Comparison of ENCODE assay signal across 9 cellular contexts in genomic region chr7:117731455-117731854, GRCh38.
A peak's percentile ranks its signal among the peaks of the same experiment; 100 is the strongest.
DNase-seq lines count a peak whose midpoint lies in the region; ATAC-seq lines count a peak whose summit lies in the region.
"Had no signal": no experiment of that assay in that cellular context is flagged by ENCODE, and none has a peak within 500 bp of the region (broad histone marks: within the 10 kb centered on the region; RNA-seq: fewer than 3 reads in every experiment).

No MANE protein-coding gene starts in this region.

- no peak overlapping the region for H3K27ac Mint-ChIP-seq in stimulated activated effector memory CD8-positive, alpha-beta T cell treated with anti-CD3 and anti-CD28 coated beads, Interleukin-12 subunit alpha, Interleukin-12 subunit beta, amount 100 ng/mL, for 72 hours
- no peak overlapping the region for H3K27ac Mint-ChIP-seq in activated naive CD4-positive, alpha-beta T cell treated with anti-CD3 and anti-CD28 coated beads, Interleukin-2, amount 10 ng/mL, durations not matched to agents 7 days and 5 days

- H3K36me3 Mint-ChIP-seq in stimulated activated effector memory CD8-positive, alpha-beta T cell treated with anti-CD3 and anti-CD28 coated beads, Interleukin-12 subunit alpha, Interleukin-12 subunit beta, amount 100 ng/mL, for 72 hours, result no peaks in the 10 kb centered on the region
- H3K36me3 Mint-ChIP-seq in activated naive CD4-positive, alpha-beta T cell treated with anti-CD3 and anti-CD28 coated beads, Interleukin-2, amount 10 ng/mL, durations not matched to agents 7 days and 5 days, result no peaks in the 10 kb centered on the region

- ATAC-seq in HG02763 (IDR thresholded peaks at IDR 0.05; ENCODE audit: unreplicated experiment), result peak; percentile 88
- peak; percentile 65 for ATAC-seq in stimulated activated effector memory CD8-positive, alpha-beta T cell treated with anti-CD3 and anti-CD28 coated beads, Interleukin-12 subunit alpha, Interleukin-12 subunit beta, amount 100 ng/mL, for 72 hours

- H3K4me1 Mint-ChIP-seq in stimulated activated effector memory CD8-positive, alpha-beta T cell treated with anti-CD3 and anti-CD28 coated beads, Interleukin-12 subunit alpha, Interleukin-12 subunit beta, amount 100 ng/mL, for 72 hours, result no peaks in the 10 kb centered on the region
- H3K4me1 Mint-ChIP-seq in activated naive CD4-positive, alpha-beta T cell treated with anti-CD3 and anti-CD28 coated beads, Interleukin-2, amount 10 ng/mL, durations not matched to agents 7 days and 5 days, result no peaks in the 10 kb centered on the region

- CTCF ChIA-PET in activated naive CD4-positive, alpha-beta T cell treated with anti-CD3 and anti-CD28 coated beads, Interleukin-2, amount 10 ng/mL, durations not matched to agents 7 days and 5 days (lab: Charles Lee), result no interaction called here

- DNase-seq in activated T-cell treated with anti-CD3 and anti-CD28 coated beads for 48 hours (ENCODE audit: low read depth), result peak; percentile 3
- DNase-seq in activated T-cell treated with anti-CD3 and anti-CD28 coated beads, Interleukin-2, amount 50 U/mL, for 1 hour, result no peak
- peak; percentile 22 for DNase-seq in NCI-H748 treated with DMSO at 0.1 percent for 48 hours (lab: John Stamatoyannopoulos, UW)
- peak in 1 of 2 donors; percentile 47 for DNase-seq in stimulated activated effector memory CD8-positive, alpha-beta T cell treated with anti-CD3 and anti-CD28 coated beads, Interleukin-12 subunit alpha, Interleukin-12 subunit beta, amount 100 ng/mL, for 72 hours (ENCODE audit: low spot score in 2 of 2)
- no peak for DNase-seq in cerebellum (ENCODE audit: low spot score)
- no peak for DNase-seq in glomerular visceral epithelial cell (ENCODE audit: extremely low spot score)
- no peak for DNase-seq in activated naive CD4-positive, alpha-beta T cell treated with anti-CD3 and anti-CD28 coated beads, Interleukin-2, amount 10 ng/mL, durations not matched to agents 7 days and 5 days
- DNase-seq: occipital lobe had no signal

- no peak overlapping the region for H3K4me3 Mint-ChIP-seq in stimulated activated effector memory CD8-positive, alpha-beta T cell treated with anti-CD3 and anti-CD28 coated beads, Interleukin-12 subunit alpha, Interleukin-12 subunit beta, amount 100 ng/mL, for 72 hours
- H3K4me3 Mint-ChIP-seq in activated naive CD4-positive, alpha-beta T cell treated with anti-CD3 and anti-CD28 coated beads, Interleukin-2, amount 10 ng/mL, durations not matched to agents 7 days and 5 days, result no peak overlapping the region

- H3K9me3 Mint-ChIP-seq in stimulated activated effector memory CD8-positive, alpha-beta T cell treated with anti-CD3 and anti-CD28 coated beads, Interleukin-12 subunit alpha, Interleukin-12 subunit beta, amount 100 ng/mL, for 72 hours, result peaks cover 3% of the 10 kb centered on the region
- H3K9me3 Mint-ChIP-seq in activated naive CD4-positive, alpha-beta T cell treated with anti-CD3 and anti-CD28 coated beads, Interleukin-2, amount 10 ng/mL, durations not matched to agents 7 days and 5 days, result no peaks in the 10 kb centered on the region

- peaks cover 3% of the 10 kb centered on the region for H3K27me3 Mint-ChIP-seq in activated naive CD4-positive, alpha-beta T cell treated with anti-CD3 and anti-CD28 coated beads, Interleukin-2, amount 10 ng/mL, durations not matched to agents 7 days and 5 days

Comparison
In these comparisons a context has a peak if more than half of its experiments do, and no peak if none do; other contexts are left out.
1. DNase-seq: peak in activated T-cell treated with anti-CD3 and anti-CD28 coated beads for 48 hours (single experiment) and NCI-H748 treated with DMSO at 0.1 percent for 48 hours (single experiment); none in activated T-cell treated with anti-CD3 and anti-CD28 coated beads, Interleukin-2, amount 50 U/mL, for 1 hour (single experiment), cerebellum (single experiment), glomerular visceral epithelial cell (single experiment) and activated naive CD4-positive, alpha-beta T cell treated with anti-CD3 and anti-CD28 coated beads, Interleukin-2, amount 10 ng/mL, durations not matched to agents 7 days and 5 days (single experiment).